1 cellular context compared by ENCODE assay signal in the genomic region with DNA sequence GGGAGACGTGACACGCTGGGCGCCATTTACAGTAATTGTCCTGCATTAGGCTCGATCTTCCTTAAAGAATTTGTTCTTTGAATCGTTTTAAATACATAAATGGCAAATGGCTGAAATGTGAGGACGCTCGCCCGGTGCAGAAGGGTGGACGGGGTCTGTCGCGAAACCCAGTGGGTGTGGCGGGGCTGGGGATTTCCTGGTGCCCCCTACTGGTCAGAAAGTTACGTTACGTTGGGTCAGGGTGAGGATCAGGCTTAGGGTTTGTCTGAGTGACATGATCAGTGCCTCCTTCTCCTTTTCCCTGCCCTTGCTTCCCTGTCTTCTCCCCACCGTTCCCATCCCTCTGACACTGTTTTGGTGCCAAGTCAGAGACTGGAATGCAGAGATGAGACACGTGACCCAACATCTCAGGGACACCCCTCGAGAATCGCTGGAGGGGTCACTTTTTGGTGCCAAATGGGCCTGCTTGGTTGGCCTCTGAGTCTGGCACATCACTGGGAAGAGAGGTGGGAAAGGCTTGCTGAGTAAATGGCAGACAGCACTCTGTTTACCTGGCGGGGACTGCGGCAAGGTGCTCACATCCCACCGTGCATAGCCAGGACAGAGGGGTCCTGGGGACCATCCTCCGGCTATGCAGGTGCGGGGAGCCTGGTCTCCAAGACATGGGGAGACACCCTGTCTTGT.
TF ChIP-seq lines count a peak whose summit lies in the region.

No MANE protein-coding gene starts in this region.

TF ChIP-seq in WTC11, 78 proteins besides CTCF, POLR2A, EP300 and RAD21 (continued from another document):
- TF ChIP-seq, protein P1, sequence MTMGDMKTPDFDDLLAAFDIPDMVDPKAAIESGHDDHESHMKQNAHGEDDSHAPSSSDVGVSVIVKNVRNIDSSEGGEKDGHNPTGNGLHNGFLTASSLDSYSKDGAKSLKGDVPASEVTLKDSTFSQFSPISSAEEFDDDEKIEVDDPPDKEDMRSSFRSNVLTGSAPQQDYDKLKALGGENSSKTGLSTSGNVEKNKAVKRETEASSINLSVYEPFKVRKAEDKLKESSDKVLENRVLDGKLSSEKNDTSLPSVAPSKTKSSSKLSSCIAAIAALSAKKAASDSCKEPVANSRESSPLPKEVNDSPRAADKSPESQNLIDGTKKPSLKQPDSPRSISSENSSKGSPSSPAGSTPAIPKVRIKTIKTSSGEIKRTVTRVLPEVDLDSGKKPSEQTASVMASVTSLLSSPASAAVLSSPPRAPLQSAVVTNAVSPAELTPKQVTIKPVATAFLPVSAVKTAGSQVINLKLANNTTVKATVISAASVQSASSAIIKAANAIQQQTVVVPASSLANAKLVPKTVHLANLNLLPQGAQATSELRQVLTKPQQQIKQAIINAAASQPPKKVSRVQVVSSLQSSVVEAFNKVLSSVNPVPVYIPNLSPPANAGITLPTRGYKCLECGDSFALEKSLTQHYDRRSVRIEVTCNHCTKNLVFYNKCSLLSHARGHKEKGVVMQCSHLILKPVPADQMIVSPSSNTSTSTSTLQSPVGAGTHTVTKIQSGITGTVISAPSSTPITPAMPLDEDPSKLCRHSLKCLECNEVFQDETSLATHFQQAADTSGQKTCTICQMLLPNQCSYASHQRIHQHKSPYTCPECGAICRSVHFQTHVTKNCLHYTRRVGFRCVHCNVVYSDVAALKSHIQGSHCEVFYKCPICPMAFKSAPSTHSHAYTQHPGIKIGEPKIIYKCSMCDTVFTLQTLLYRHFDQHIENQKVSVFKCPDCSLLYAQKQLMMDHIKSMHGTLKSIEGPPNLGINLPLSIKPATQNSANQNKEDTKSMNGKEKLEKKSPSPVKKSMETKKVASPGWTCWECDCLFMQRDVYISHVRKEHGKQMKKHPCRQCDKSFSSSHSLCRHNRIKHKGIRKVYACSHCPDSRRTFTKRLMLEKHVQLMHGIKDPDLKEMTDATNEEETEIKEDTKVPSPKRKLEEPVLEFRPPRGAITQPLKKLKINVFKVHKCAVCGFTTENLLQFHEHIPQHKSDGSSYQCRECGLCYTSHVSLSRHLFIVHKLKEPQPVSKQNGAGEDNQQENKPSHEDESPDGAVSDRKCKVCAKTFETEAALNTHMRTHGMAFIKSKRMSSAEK (CRISPR knock-in tag; IDR thresholded peaks at IDR 0.05; ENCODE audit: borderline replicate concordance), result no peak
- TF ChIP-seq FOXJ3 (CRISPR knock-in tag; IDR thresholded peaks at IDR 0.05; ENCODE audit: borderline replicate concordance), result no peak
- TF ChIP-seq, protein P2, sequence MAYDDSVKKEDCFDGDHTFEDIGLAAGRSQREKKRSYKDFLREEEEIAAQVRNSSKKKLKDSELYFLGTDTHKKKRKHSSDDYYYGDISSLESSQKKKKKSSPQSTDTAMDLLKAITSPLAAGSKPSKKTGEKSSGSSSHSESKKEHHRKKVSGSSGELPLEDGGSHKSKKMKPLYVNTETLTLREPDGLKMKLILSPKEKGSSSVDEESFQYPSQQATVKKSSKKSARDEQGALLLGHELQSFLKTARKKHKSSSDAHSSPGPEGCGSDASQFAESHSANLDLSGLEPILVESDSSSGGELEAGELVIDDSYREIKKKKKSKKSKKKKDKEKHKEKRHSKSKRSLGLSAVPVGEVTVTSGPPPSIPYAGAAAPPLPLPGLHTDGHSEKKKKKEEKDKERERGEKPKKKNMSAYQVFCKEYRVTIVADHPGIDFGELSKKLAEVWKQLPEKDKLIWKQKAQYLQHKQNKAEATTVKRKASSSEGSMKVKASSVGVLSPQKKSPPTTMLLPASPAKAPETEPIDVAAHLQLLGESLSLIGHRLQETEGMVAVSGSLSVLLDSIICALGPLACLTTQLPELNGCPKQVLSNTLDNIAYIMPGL (CRISPR knock-in tag; IDR thresholded peaks at IDR 0.05), result no peak
TF ChIP-seq in WTC11: peak in this region for 0.
